29 cellular contexts compared by ENCODE assay signal in the genomic region with DNA sequence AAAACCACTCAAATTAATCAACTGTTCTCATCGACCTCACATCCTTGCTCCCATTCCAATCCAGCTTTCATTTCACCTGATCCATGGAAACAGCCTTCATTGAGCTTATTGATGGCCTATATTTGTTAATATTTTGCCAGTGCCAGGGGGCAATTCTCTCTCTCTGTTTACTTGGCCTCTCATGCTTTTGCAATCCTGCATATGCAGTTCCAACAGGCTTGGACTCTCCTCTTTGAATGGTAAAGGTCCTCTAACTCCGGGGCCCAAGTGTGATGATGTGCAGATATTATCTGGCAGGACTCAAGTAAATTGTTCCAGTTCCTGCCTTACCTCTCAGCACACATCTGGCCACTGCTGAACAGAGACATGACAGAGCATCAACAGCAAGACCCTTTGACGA.
"Had no signal": no experiment of that assay in that cellular context is flagged by ENCODE, and none has a peak within 500 bp of the region (broad histone marks: within the 10 kb centered on the region; RNA-seq: fewer than 3 reads in every experiment).

No MANE protein-coding gene starts in this region.

- H3K4me2 ChIP-seq: neural progenitor cell, smooth muscle cell had no signal

- H3K9ac ChIP-seq: neural progenitor cell, parathyroid adenoma had no signal

- H2AFZ ChIP-seq: neural progenitor cell, parathyroid adenoma had no signal

- H3K27me3 ChIP-seq: neural progenitor cell, ovary, spleen, suprapubic skin, testis, tibial artery, upper lobe of right lung, uterus had no signal

- DNase-seq: naive B cell; naive thymus-derived CD8-positive, alpha-beta T cell; occipital lobe; ovary; right cardiac atrium; spleen; stimulated activated CD4-positive, alpha-beta T cell treated with anti-CD3 and anti-CD28 coated beads, Interleukin-12 subunit alpha, Interleukin-12 subunit beta, amount 100 ng/mL, for 4 hours; stimulated activated CD4-positive, alpha-beta T cell treated with anti-CD3 and anti-CD28 coated beads, Interleukin-1b, Interleukin-23, amount 100 ng/mL, for 48 hours; stimulated activated CD4-positive, alpha-beta T cell treated with anti-CD3 and anti-CD28 coated beads, Interleukin-4, amount 100 ng/mL, for 1 hour; stimulated activated CD4-positive, alpha-beta T cell treated with anti-CD3 and anti-CD28 coated beads, Interleukin-4, amount 100 ng/mL, for 4 hours; stimulated activated CD8-positive, alpha-beta memory T cell treated with anti-CD3 and anti-CD28 coated beads, Interleukin-4, amount 100 ng/mL, for 48 hours; stimulated activated naive CD4-positive, alpha-beta T cell; stimulated activated naive CD8-positive, alpha-beta T cell treated with anti-CD3 and anti-CD28 coated beads, Interleukin-15, amount 100 ng/mL, for 72 hours; stimulated activated naive CD8-positive, alpha-beta T cell treated with anti-CD3 and anti-CD28 coated beads, Interleukin-15, Interleukin-2, amounts not matched to agents 100 U/mL and 50 U/mL, for 24 hours; substantia nigra; testis; tibial artery; transverse colon; upper lobe of right lung; uterus had no signal

- H3K79me2 ChIP-seq: parathyroid adenoma had no signal

- ATAC-seq: naive thymus-derived CD8-positive, alpha-beta T cell; natural killer cell treated with Interleukin-12 subunit alpha and Interleukin-12 subunit beta and Interleukin-15 and Interleukin-18, amount 100 ng/mL, for 72 hours; right cardiac atrium; sciatic nerve; stimulated activated memory B cell treated with anti-CD40 and anti-IgM and Interleukin-4, amounts not matched to agents 10 μg/mL and 1 μg/mL and 100 μg/mL, for 72 hours; stimulated activated naive CD8-positive, alpha-beta T cell treated with anti-CD3 and anti-CD28 coated beads, Interleukin-15, amount 100 ng/mL, for 72 hours; stimulated activated naive CD8-positive, alpha-beta T cell treated with anti-CD3 and anti-CD28 coated beads, Interleukin-15, Interleukin-2, amounts not matched to agents 100 U/mL and 50 U/mL, for 24 hours; upper lobe of right lung had no signal

- H3K36me3 ChIP-seq: neural progenitor cell, ovary, prostate gland, spleen, suprapubic skin, tibial artery, transverse colon, upper lobe of right lung, uterus had no signal

- H3K4me3 ChIP-seq: neural progenitor cell, ovary, prostate gland, skin epidermis, smooth muscle cell, spleen, suprapubic skin, testis, tibial artery, transverse colon, upper lobe of right lung, uterus had no signal

- H3K4me1 ChIP-seq: neural progenitor cell, parathyroid adenoma, prostate gland, spleen, suprapubic skin, testis, tibial artery, transverse colon, upper lobe of right lung, uterus had no signal

- H3K9me3 ChIP-seq: ovary, prostate gland, suprapubic skin, testis, transverse colon, upper lobe of right lung, uterus had no signal

- H3K27ac ChIP-seq: neural progenitor cell, ovary, parathyroid adenoma, prostate gland, skin epidermis, spleen, suprapubic skin, testis, tibial artery, transverse colon, upper lobe of right lung, uterus had no signal
